Comparison of ENCODE assay signal across 1 cellular context in the genomic region with DNA sequence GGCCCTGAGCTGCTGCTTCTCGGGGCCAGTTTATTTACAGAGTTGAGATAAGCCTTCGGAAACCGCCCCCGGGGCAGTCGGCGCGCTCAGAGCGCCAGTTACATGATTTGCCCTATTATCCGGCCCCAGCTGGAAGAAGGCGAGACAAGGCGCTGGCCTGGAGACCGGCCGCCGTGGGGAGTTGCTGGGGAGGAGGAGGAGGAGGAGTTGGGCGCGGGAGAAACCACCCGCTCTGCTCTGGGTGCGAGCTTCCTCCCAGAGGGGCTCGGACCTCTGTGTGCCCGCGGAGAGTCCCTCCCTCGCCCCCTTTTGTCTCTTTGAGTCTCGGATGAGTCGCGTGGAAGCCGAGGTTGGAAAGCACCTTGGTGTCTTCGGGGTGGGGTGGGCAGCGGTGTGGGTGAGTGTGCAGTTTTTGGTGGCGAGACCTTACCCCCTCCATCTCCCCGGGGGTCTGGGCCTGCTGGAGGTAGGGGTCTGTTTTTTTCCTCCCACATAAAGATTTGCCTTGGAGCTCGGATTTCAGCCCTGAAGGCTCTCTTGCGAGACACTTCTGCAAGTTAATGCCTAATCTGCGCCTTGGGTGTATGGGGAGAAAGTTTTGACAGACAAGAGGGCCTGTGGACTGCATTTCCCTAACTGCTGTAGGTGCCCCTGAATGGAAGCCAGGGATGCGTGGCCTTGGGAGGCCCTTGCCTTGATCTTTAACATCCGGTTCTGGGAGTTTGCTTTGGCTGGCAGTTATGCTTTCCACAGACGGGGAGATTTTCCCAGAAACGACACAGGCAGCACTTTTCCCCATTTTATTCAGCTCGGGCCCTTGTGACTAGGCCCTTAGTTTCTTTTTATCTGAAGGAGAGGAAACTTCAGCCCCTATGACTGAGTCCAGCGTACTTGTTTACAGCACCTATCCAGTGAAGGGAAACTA.
TF ChIP-seq lines count a peak whose summit lies in the region.

No MANE protein-coding gene starts in this region.

TF ChIP-seq in HEK293, 187 proteins besides CTCF, POLR2A, EP300 and RAD21 (continued from another document):
- TF ChIP-seq, protein P1, sequence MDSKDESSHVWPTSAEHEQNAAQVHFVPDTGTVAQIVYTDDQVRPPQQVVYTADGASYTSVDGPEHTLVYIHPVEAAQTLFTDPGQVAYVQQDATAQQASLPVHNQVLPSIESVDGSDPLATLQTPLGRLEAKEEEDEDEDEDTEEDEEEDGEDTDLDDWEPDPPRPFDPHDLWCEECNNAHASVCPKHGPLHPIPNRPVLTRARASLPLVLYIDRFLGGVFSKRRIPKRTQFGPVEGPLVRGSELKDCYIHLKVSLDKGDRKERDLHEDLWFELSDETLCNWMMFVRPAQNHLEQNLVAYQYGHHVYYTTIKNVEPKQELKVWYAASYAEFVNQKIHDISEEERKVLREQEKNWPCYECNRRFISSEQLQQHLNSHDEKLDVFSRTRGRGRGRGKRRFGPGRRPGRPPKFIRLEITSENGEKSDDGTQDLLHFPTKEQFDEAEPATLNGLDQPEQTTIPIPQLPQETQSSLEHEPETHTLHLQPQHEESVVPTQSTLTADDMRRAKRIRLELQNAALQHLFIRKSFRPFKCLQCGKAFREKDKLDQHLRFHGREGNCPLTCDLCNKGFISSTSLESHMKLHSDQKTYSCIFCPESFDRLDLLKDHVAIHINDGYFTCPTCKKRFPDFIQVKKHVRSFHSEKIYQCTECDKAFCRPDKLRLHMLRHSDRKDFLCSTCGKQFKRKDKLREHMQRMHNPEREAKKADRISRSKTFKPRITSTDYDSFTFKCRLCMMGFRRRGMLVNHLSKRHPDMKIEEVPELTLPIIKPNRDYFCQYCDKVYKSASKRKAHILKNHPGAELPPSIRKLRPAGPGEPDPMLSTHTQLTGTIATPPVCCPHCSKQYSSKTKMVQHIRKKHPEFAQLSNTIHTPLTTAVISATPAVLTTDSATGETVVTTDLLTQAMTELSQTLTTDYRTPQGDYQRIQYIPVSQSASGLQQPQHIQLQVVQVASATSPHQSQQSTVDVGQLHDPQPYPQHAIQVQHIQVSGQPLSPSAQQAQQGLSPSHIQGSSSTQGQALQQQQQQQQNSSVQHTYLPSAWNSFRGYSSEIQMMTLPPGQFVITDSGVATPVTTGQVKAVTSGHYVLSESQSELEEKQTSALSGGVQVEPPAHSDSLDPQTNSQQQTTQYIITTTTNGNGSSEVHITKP (tag by site-specific recombination; IDR thresholded peaks at IDR 0.05) = peak; percentile 97
- peak; percentile 95 for TF ChIP-seq GLIS2 (tag by site-specific recombination; IDR thresholded peaks at IDR 0.05)
- peak; percentile 70 for TF ChIP-seq ZBTB20 (tag by site-specific recombination; IDR thresholded peaks at IDR 0.05)
- no peak for TF ChIP-seq GFI1B (tag by site-specific recombination; IDR thresholded peaks at IDR 0.05)
- TF ChIP-seq REPIN1 (tag by site-specific recombination; IDR thresholded peaks at IDR 0.05; ENCODE audit: low read depth) = no peak
- TF ChIP-seq ZNF239 (tag by site-specific recombination; IDR thresholded peaks at IDR 0.05) = no peak
- no peak for TF ChIP-seq ZNF626 (tag by site-specific recombination; IDR thresholded peaks at IDR 0.05)
- TF ChIP-seq KLF9 (tag by site-specific recombination; IDR thresholded peaks at IDR 0.05; ENCODE audit: low read depth) = 0 out of 2 replicates have a peak, but pooled peaks have one; percentile 20
- TF ChIP-seq, protein P2, sequence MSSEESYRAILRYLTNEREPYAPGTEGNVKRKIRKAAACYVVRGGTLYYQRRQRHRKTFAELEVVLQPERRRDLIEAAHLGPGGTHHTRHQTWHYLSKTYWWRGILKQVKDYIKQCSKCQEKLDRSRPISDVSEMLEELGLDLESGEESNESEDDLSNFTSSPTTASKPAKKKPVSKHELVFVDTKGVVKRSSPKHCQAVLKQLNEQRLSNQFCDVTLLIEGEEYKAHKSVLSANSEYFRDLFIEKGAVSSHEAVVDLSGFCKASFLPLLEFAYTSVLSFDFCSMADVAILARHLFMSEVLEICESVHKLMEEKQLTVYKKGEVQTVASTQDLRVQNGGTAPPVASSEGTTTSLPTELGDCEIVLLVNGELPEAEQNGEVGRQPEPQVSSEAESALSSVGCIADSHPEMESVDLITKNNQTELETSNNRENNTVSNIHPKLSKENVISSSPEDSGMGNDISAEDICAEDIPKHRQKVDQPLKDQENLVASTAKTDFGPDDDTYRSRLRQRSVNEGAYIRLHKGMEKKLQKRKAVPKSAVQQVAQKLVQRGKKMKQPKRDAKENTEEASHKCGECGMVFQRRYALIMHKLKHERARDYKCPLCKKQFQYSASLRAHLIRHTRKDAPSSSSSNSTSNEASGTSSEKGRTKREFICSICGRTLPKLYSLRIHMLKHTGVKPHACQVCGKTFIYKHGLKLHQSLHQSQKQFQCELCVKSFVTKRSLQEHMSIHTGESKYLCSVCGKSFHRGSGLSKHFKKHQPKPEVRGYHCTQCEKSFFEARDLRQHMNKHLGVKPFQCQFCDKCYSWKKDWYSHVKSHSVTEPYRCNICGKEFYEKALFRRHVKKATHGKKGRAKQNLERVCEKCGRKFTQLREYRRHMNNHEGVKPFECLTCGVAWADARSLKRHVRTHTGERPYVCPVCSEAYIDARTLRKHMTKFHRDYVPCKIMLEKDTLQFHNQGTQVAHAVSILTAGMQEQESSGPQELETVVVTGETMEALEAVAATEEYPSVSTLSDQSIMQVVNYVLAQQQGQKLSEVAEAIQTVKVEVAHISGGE (tag by site-specific recombination; conservative IDR thresholded peaks at IDR 0.05; ENCODE audit: low read depth) = peak; percentile 23; the same call in 1 of the 2 replicates
- TF ChIP-seq ZNF600 (tag by site-specific recombination; IDR thresholded peaks at IDR 0.05) = 0 out of 2 replicates have a peak, but pooled peaks have one; percentile 36
- TF ChIP-seq, protein P3, sequence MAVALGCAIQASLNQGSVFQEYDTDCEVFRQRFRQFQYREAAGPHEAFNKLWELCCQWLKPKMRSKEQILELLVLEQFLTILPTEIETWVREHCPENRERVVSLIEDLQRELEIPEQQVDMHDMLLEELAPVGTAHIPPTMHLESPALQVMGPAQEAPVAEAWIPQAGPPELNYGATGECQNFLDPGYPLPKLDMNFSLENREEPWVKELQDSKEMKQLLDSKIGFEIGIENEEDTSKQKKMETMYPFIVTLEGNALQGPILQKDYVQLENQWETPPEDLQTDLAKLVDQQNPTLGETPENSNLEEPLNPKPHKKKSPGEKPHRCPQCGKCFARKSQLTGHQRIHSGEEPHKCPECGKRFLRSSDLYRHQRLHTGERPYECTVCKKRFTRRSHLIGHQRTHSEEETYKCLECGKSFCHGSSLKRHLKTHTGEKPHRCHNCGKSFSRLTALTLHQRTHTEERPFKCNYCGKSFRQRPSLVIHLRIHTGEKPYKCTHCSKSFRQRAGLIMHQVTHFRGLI (tag by site-specific recombination; IDR thresholded peaks at IDR 0.05) = 0 out of 2 replicates have a peak, but pooled peaks have one; percentile 23
- TF ChIP-seq ZNF623 (tag by site-specific recombination; IDR thresholded peaks at IDR 0.05) = no peak
- peak; percentile 74 for TF ChIP-seq PRDM1 (tag by site-specific recombination; IDR thresholded peaks at IDR 0.05)
- TF ChIP-seq ZNF792 (tag by site-specific recombination; IDR thresholded peaks at IDR 0.05) = no peak
- TF ChIP-seq, protein P4, sequence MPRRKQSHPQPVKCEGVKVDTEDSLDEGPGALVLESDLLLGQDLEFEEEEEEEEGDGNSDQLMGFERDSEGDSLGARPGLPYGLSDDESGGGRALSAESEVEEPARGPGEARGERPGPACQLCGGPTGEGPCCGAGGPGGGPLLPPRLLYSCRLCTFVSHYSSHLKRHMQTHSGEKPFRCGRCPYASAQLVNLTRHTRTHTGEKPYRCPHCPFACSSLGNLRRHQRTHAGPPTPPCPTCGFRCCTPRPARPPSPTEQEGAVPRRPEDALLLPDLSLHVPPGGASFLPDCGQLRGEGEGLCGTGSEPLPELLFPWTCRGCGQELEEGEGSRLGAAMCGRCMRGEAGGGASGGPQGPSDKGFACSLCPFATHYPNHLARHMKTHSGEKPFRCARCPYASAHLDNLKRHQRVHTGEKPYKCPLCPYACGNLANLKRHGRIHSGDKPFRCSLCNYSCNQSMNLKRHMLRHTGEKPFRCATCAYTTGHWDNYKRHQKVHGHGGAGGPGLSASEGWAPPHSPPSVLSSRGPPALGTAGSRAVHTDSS (tag by site-specific recombination; IDR thresholded peaks at IDR 0.05) = peak; percentile 55
- TF ChIP-seq ZNF223 (tag by site-specific recombination; IDR thresholded peaks at IDR 0.05) = no peak
- peak; percentile 77 for TF ChIP-seq WT1 (tag by site-specific recombination; IDR thresholded peaks at IDR 0.05)
- TF ChIP-seq MEIS1 (CRISPR knock-in tag; IDR thresholded peaks at IDR 0.05; ENCODE audit: borderline replicate concordance) = no peak
- peak; percentile 65 for TF ChIP-seq ZBTB8A (tag by site-specific recombination; IDR thresholded peaks at IDR 0.05)
- TF ChIP-seq ZNF544 (tag by site-specific recombination; IDR thresholded peaks at IDR 0.05) = no peak
- no peak for TF ChIP-seq ZNF747 (tag by site-specific recombination; IDR thresholded peaks at IDR 0.05)
- no peak for TF ChIP-seq ZNF561 (tag by site-specific recombination; IDR thresholded peaks at IDR 0.05; ENCODE audit: borderline replicate concordance)
- TF ChIP-seq ZNF16 (tag by site-specific recombination; IDR thresholded peaks at IDR 0.05; ENCODE audit: low read depth) = no peak
- TF ChIP-seq GLI2 (tag by site-specific recombination; IDR thresholded peaks at IDR 0.05; ENCODE audit: borderline replicate concordance, low read depth) = no peak
TF ChIP-seq in HEK293: peak in this region for 37.
